In the genomic region with DNA sequence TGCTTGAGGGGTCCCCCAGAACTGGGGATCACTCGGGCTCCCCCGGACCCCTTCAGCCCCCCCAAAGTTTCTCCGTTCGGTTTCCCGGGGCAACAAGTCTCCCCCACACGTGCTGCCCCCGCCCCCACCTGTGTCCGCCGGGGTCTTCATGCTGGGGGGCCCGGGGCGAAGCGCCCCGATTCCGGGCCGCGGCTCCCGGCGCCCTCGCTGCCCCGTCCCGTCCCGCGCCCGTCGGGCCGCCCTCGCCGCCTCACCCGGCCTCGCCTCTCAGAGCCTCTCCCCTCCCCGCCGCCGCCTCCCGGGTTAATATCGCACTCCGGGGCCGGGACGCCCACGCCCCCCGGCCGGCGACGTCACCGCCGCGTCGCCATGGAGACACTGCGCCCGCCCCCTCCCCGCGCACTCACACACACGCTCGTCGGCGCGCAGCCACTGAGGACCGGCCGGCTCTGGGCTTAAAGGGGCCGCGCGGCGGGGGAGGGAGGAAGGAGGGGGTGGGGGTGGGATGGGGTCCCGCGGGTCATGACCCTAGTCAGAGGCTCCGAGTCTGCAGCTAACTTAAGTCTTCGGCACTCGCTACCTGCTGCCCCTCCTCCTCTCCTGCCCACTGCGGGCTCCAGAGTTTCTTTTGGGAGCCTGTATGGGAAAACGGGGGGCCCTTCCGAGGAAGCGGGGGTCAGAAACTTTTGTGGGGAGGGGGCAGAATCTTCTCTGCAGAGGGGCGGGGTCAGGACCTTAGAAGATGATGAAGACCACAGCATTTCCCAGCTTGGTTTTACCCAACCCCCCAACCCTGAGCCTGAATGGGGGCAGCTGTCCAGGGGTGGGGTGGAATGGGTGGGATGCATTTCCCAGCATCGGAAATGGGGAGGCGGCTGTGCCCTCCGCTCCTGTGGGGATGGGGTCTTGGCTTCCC, we compare ENCODE assay signal across 1 cellular context.
A peak's percentile ranks its signal among the peaks of the same experiment; 100 is the strongest.
TF ChIP-seq lines count a peak whose summit lies in the region.

A gene (minus strand): TSS at position 279 of the 916 bp plus-strand sequence. CDS start 129 bp downstream, at position 150.

TF ChIP-seq in K562, 482 proteins besides CTCF, POLR2A, EP300 and RAD21 (continued from another document and continues in another):
- TF ChIP-seq, protein P1, sequence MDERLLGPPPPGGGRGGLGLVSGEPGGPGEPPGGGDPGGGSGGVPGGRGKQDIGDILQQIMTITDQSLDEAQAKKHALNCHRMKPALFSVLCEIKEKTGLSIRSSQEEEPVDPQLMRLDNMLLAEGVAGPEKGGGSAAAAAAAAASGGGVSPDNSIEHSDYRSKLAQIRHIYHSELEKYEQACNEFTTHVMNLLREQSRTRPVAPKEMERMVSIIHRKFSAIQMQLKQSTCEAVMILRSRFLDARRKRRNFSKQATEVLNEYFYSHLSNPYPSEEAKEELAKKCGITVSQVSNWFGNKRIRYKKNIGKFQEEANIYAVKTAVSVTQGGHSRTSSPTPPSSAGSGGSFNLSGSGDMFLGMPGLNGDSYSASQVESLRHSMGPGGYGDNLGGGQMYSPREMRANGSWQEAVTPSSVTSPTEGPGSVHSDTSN (CRISPR knock-in tag; IDR thresholded peaks at IDR 0.05; ENCODE audit: low read depth): no peak
- TF ChIP-seq, protein P1 (tag; conservative IDR thresholded peaks at IDR 0.05; ENCODE audit: low read depth): no peak
- TF ChIP-seq DIDO1 (tag; IDR thresholded peaks at IDR 0.05; ENCODE audit: low read depth) (no peak), ZNF668 (CRISPR knock-in tag; IDR thresholded peaks at IDR 0.05) (no peak), TCF7L2 (IDR thresholded peaks at IDR 0.05; ENCODE audit: low read depth, low read length) (no peak), ZNF253 (CRISPR knock-in tag; conservative IDR thresholded peaks at IDR 0.05) (no peak), ZBED1 (IDR thresholded peaks at IDR 0.05) (peak; percentile 69; the same call in 1 of the 2 replicates), MEF2A (IDR thresholded peaks at IDR 0.05; ENCODE audit: control insufficient read depth, low read depth, low read length) (no peak), KLF13 (tag; IDR thresholded peaks at IDR 0.05; ENCODE audit: borderline replicate concordance, low read depth) (peak; percentile 78; the same call in 1 of the 2 replicates), NUFIP1 (IDR thresholded peaks at IDR 0.05; ENCODE audit: partially characterized antibody) (no peak), ZNF217 (CRISPR knock-in tag; IDR thresholded peaks at IDR 0.05) (no peak), BCL6 (CRISPR knock-in tag; IDR thresholded peaks at IDR 0.05) (no peak), HCFC1 (IDR thresholded peaks at IDR 0.05; ENCODE audit: low read depth, low read length) (peak; percentile 24; the same call in 1 of the 2 replicates), BHLHE40 (IDR thresholded peaks at IDR 0.05; ENCODE audit: low read length) (no peak), RCOR1 (IDR thresholded peaks at IDR 0.05; ENCODE audit: borderline replicate concordance in 1 of 2, low read depth in 2 of 2, low read length in 2 of 2) (peak in 1 of 2 experiments; percentile 20; a peak in 1 of 4 replicates), KLF16 (IDR thresholded peaks at IDR 0.05) (no peak), IRF2 (CRISPR knock-in tag; IDR thresholded peaks at IDR 0.05) (no peak), MTA3 (IDR thresholded peaks at IDR 0.05; ENCODE audit: borderline replicate concordance) (peak; percentile 35; the same call in 1 of the 2 replicates), HSF4 (CRISPR knock-in tag; IDR thresholded peaks at IDR 0.05; ENCODE audit: borderline replicate concordance) (no peak), ZNF699 (CRISPR knock-in tag; IDR thresholded peaks at IDR 0.05; ENCODE audit: insufficient replicate concordance) (no peak), PHF20 (IDR thresholded peaks at IDR 0.05; ENCODE audit: partially characterized antibody) (no peak), ZNF134 (CRISPR knock-in tag; conservative IDR thresholded peaks at IDR 0.05) (no peak), MTF1 (CRISPR knock-in tag; IDR thresholded peaks at IDR 0.05; ENCODE audit: borderline replicate concordance) (no peak), NCOA2 (IDR thresholded peaks at IDR 0.05; ENCODE audit: partially characterized antibody in 2 of 2) (no peak), ZNF12 (CRISPR knock-in tag; IDR thresholded peaks at IDR 0.05) (no peak), ZNF274 (IDR thresholded peaks at IDR 0.05; ENCODE audit: borderline replicate concordance, low read depth, low read length) (no peak), ZKSCAN8 (CRISPR knock-in tag; IDR thresholded peaks at IDR 0.05) (no peak), ZZZ3 (IDR thresholded peaks at IDR 0.05) (no peak)
- TF ChIP-seq, protein P2, sequence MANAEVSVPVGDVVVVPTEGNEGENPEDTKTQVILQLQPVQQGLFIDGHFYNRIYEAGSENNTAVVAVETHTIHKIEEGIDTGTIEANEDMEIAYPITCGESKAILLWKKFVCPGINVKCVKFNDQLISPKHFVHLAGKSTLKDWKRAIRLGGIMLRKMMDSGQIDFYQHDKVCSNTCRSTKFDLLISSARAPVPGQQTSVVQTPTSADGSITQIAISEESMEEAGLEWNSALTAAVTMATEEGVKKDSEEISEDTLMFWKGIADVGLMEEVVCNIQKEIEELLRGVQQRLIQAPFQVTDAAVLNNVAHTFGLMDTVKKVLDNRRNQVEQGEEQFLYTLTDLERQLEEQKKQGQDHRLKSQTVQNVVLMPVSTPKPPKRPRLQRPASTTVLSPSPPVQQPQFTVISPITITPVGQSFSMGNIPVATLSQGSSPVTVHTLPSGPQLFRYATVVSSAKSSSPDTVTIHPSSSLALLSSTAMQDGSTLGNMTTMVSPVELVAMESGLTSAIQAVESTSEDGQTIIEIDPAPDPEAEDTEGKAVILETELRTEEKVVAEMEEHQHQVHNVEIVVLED (CRISPR knock-in tag; IDR thresholded peaks at IDR 0.05): peak; percentile 72
- TF ChIP-seq, protein P3, sequence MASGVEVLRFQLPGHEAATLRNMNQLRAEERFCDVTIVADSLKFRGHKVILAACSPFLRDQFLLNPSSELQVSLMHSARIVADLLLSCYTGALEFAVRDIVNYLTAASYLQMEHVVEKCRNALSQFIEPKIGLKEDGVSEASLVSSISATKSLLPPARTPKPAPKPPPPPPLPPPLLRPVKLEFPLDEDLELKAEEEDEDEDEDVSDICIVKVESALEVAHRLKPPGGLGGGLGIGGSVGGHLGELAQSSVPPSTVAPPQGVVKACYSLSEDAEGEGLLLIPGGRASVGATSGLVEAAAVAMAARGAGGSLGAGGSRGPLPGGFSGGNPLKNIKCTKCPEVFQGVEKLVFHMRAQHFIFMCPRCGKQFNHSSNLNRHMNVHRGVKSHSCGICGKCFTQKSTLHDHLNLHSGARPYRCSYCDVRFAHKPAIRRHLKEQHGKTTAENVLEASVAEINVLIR (CRISPR knock-in tag; IDR thresholded peaks at IDR 0.05): peak; percentile 84
- TF ChIP-seq, protein P4, sequence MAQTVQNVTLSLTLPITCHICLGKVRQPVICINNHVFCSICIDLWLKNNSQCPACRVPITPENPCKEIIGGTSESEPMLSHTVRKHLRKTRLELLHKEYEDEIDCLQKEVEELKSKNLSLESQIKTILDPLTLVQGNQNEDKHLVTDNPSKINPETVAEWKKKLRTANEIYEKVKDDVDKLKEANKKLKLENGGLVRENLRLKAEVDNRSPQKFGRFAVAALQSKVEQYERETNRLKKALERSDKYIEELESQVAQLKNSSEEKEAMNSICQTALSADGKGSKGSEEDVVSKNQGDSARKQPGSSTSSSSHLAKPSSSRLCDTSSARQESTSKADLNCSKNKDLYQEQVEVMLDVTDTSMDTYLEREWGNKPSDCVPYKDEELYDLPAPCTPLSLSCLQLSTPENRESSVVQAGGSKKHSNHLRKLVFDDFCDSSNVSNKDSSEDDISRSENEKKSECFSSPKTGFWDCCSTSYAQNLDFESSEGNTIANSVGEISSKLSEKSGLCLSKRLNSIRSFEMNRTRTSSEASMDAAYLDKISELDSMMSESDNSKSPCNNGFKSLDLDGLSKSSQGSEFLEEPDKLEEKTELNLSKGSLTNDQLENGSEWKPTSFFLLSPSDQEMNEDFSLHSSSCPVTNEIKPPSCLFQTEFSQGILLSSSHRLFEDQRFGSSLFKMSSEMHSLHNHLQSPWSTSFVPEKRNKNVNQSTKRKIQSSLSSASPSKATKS (CRISPR knock-in tag; IDR thresholded peaks at IDR 0.05): no peak
- TF ChIP-seq, protein P5, sequence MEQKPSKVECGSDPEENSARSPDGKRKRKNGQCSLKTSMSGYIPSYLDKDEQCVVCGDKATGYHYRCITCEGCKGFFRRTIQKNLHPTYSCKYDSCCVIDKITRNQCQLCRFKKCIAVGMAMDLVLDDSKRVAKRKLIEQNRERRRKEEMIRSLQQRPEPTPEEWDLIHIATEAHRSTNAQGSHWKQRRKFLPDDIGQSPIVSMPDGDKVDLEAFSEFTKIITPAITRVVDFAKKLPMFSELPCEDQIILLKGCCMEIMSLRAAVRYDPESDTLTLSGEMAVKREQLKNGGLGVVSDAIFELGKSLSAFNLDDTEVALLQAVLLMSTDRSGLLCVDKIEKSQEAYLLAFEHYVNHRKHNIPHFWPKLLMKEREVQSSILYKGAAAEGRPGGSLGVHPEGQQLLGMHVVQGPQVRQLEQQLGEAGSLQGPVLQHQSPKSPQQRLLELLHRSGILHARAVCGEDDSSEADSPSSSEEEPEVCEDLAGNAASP (IDR thresholded peaks at IDR 0.05): no peak
- TF ChIP-seq, protein P6, sequence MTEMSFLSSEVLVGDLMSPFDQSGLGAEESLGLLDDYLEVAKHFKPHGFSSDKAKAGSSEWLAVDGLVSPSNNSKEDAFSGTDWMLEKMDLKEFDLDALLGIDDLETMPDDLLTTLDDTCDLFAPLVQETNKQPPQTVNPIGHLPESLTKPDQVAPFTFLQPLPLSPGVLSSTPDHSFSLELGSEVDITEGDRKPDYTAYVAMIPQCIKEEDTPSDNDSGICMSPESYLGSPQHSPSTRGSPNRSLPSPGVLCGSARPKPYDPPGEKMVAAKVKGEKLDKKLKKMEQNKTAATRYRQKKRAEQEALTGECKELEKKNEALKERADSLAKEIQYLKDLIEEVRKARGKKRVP (CRISPR knock-in tag; IDR thresholded peaks at IDR 0.05): no peak
- TF ChIP-seq, protein P7, sequence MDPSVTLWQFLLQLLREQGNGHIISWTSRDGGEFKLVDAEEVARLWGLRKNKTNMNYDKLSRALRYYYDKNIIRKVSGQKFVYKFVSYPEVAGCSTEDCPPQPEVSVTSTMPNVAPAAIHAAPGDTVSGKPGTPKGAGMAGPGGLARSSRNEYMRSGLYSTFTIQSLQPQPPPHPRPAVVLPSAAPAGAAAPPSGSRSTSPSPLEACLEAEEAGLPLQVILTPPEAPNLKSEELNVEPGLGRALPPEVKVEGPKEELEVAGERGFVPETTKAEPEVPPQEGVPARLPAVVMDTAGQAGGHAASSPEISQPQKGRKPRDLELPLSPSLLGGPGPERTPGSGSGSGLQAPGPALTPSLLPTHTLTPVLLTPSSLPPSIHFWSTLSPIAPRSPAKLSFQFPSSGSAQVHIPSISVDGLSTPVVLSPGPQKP (CRISPR knock-in tag; IDR thresholded peaks at IDR 0.05): no peak
- TF ChIP-seq, protein P8, sequence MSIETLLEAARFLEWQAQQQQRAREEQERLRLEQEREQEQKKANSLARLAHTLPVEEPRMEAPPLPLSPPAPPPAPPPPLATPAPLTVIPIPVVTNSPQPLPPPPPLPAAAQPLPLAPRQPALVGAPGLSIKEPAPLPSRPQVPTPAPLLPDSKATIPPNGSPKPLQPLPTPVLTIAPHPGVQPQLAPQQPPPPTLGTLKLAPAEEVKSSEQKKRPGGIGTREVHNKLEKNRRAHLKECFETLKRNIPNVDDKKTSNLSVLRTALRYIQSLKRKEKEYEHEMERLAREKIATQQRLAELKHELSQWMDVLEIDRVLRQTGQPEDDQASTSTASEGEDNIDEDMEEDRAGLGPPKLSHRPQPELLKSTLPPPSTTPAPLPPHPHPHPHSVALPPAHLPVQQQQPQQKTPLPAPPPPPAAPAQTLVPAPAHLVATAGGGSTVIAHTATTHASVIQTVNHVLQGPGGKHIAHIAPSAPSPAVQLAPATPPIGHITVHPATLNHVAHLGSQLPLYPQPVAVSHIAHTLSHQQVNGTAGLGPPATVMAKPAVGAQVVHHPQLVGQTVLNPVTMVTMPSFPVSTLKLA (conservative IDR thresholded peaks at IDR 0.05): no peak; a peak in 1 of 4 replicates
- TF ChIP-seq, protein P9, sequence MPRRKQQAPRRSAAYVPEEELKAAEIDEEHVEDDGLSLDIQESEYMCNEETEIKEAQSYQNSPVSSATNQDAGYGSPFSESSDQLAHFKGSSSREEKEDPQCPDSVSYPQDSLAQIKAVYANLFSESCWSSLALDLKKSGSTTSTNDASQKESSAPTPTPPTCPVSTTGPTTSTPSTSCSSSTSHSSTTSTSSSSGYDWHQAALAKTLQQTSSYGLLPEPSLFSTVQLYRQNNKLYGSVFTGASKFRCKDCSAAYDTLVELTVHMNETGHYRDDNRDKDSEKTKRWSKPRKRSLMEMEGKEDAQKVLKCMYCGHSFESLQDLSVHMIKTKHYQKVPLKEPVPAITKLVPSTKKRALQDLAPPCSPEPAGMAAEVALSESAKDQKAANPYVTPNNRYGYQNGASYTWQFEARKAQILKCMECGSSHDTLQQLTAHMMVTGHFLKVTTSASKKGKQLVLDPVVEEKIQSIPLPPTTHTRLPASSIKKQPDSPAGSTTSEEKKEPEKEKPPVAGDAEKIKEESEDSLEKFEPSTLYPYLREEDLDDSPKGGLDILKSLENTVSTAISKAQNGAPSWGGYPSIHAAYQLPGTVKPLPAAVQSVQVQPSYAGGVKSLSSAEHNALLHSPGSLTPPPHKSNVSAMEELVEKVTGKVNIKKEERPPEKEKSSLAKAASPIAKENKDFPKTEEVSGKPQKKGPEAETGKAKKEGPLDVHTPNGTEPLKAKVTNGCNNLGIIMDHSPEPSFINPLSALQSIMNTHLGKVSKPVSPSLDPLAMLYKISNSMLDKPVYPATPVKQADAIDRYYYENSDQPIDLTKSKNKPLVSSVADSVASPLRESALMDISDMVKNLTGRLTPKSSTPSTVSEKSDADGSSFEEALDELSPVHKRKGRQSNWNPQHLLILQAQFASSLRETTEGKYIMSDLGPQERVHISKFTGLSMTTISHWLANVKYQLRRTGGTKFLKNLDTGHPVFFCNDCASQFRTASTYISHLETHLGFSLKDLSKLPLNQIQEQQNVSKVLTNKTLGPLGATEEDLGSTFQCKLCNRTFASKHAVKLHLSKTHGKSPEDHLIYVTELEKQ (CRISPR knock-in tag; IDR thresholded peaks at IDR 0.05): no peak
- TF ChIP-seq, protein P10, sequence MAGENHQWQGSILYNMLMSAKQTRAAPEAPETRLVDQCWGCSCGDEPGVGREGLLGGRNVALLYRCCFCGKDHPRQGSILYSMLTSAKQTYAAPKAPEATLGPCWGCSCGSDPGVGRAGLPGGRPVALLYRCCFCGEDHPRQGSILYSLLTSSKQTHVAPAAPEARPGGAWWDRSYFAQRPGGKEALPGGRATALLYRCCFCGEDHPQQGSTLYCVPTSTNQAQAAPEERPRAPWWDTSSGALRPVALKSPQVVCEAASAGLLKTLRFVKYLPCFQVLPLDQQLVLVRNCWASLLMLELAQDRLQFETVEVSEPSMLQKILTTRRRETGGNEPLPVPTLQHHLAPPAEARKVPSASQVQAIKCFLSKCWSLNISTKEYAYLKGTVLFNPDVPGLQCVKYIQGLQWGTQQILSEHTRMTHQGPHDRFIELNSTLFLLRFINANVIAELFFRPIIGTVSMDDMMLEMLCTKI (IDR thresholded peaks at IDR 0.05; ENCODE audit: partially characterized antibody): no peak
